8 cellular contexts compared by ENCODE assay signal in the genomic region with DNA sequence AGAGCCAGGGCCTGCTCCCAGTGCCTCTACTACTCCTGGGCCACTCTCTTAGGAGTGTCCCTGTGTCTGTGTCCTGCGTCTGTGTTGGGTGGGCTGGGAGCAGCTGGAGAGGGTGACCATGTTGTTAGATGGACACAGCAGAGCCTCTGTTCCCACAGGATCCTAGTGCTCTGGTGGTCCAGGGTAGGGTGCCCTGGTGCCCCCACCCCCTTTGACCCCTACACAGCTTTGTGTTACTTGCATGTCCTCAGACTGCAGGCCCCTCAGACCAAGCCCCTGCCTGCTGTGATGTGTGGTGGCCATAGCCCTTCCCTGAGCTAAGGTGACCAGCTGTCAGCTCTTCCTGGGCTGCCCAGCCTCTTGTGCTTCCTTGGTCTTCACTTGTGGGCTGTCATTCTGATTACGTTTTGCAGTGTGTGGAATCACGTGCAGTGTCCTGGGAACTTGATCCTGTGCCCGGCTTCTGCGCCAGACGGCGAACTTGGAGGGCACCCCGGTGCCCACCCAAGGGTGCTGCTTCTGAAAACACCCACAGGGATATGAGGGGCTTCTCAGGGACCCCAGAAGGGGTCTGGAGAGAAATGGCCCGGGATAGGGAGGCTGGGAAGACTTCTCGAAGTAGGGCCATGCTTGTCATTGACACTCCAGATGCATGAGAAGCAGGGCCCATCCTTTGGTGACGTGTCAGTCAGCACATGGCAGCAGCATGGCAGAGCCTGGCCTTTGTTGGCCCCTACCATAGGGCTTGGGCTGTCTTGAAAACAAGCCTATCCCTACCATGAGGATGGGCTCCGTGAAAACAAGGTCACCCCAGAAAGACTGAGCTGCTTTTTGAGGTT. TPM values are rescaled to one million over a fixed set of nuclear protein-coding genes. Genes with fewer than 3 reads are reported as not detected.
DNase-seq lines count a peak whose midpoint lies in the region; ATAC-seq and TF ChIP-seq lines count a peak whose summit lies in the region.

No MANE protein-coding gene starts in this region.

- H3K9me3 ChIP-seq in HAP-1 (no peaks in the 10 kb centered on the region; the same call in 1 of the 2 replicates), skeletal muscle satellite cell (replicated peaks; ENCODE audit: low read length) (no peaks in the 10 kb centered on the region)

- intact Hi-C loops in activated CD4-positive, alpha-beta memory T cell treated with anti-CD3 and anti-CD28 coated beads for 36 hours (cut with micrococcal nuclease), result loop anchor here (5.0 kb wide), 1 partner anchor 370 kb away; a partner anchor contains a TSS
- intact Hi-C loops in left ventricle myocardium superior (cut with micrococcal nuclease), result no loop called here

- in situ Hi-C loops in HAP-1 (cut with MboI; ENCODE audit: low sequenced_read_pairs), result no loop called here

- H3K9me3 Mint-ChIP-seq in activated CD4-positive, alpha-beta memory T cell treated with anti-CD3 and anti-CD28 coated beads for 36 hours, result no peaks in the 10 kb centered on the region

- H3K4me3 ChIP-seq in HAP-1 (peak overlapping the region; percentile 91), skeletal muscle satellite cell (ENCODE audit: low read length) (peak overlapping the region; percentile 90)

- H3K27me3 ChIP-seq in HAP-1 (ENCODE audit: low read depth) (no peaks in the 10 kb centered on the region), skeletal muscle satellite cell (ENCODE audit: control insufficient read depth, insufficient read depth, low read length) (peaks cover 12% of the 10 kb centered on the region)

- H3K27ac Mint-ChIP-seq in activated CD4-positive, alpha-beta memory T cell treated with anti-CD3 and anti-CD28 coated beads for 36 hours, result peak overlapping the region; percentile 74

- H3K36me3 ChIP-seq in HAP-1 (replicated peaks) (no peaks in the 10 kb centered on the region), skeletal muscle satellite cell (ENCODE audit: insufficient read depth, low read length) (peaks cover 3% of the 10 kb centered on the region)

- POLR2A ChIA-PET in activated CD4-positive, alpha-beta memory T cell treated with anti-CD3 and anti-CD28 coated beads for 36 hours (lab: Charles Lee), result interaction anchor here (1.5 kb wide), 2 partner anchors 9 to 78 kb away, joined by 3 to 4 read pairs; no protein-coding TSS in a partner anchor

- ATAC-seq in left ventricle myocardium superior (peak; percentile 8), GM18505 (IDR thresholded peaks at IDR 0.05; ENCODE audit: unreplicated experiment) (no peak), esophagus mucosa (no peak), GM21390 (IDR thresholded peaks at IDR 0.05; ENCODE audit: unreplicated experiment) (no peak)

- peak overlapping the region; percentile 98 for H3K4me2 ChIP-seq in skeletal muscle satellite cell (ENCODE audit: low read length)

- H3K4me3 Mint-ChIP-seq in activated CD4-positive, alpha-beta memory T cell treated with anti-CD3 and anti-CD28 coated beads for 36 hours, result peak overlapping the region; percentile 91

- DNase-seq in HAP-1 (ENCODE audit: low spot score in 2 of 2) (no peak), left ventricle myocardium superior (peak; percentile 37), A172 (ENCODE audit: low spot score) (no peak)
- DNase-seq in activated CD4-positive, alpha-beta memory T cell treated with anti-CD3 and anti-CD28 coated beads for 36 hours, result no peak

- H3K9ac ChIP-seq in skeletal muscle satellite cell (ENCODE audit: low read depth, low read length), result peak overlapping the region; percentile 98

- H3K4me1 ChIP-seq in HAP-1, result peaks cover 10% of the 10 kb centered on the region
- H3K4me1 ChIP-seq in skeletal muscle satellite cell (ENCODE audit: control insufficient read depth, insufficient read depth, low read length), result peaks cover 16% of the 10 kb centered on the region

- no peaks in the 10 kb centered on the region for H3K27me3 Mint-ChIP-seq in activated CD4-positive, alpha-beta memory T cell treated with anti-CD3 and anti-CD28 coated beads for 36 hours

- peaks cover 28% of the 10 kb centered on the region for H3K4me1 Mint-ChIP-seq in activated CD4-positive, alpha-beta memory T cell treated with anti-CD3 and anti-CD28 coated beads for 36 hours (ENCODE audit: low read depth)

- TF ChIP-seq POLR2A in GM18505 (IDR thresholded peaks at IDR 0.05; ENCODE audit: borderline replicate concordance, extremely low read depth, insufficient read depth, insufficient read length), result no peak

- CTCF ChIA-PET in activated CD4-positive, alpha-beta memory T cell treated with anti-CD3 and anti-CD28 coated beads for 36 hours (lab: Charles Lee), result interaction anchor here (0.9 to 1.9 kb wide), 3 partner anchors 9 to 69 kb away, joined by 4 read pairs; no protein-coding TSS in a partner anchor

- no peaks in the 10 kb centered on the region for H3K36me3 Mint-ChIP-seq in activated CD4-positive, alpha-beta memory T cell treated with anti-CD3 and anti-CD28 coated beads for 36 hours

RNA-seq across cellular contexts. Expression of a gene that starts 1.5 kb away (rescaled TPM):
- 10 to 100 TPM; 20.7 to 23.6 TPM for total RNA-seq in activated CD4-positive, alpha-beta memory T cell treated with anti-CD3 and anti-CD28 coated beads for 36 hours
- total RNA-seq in left ventricle myocardium superior (71.5 TPM), esophagus mucosa (10.6 TPM)
- 43.0 and 50.2 TPM in 2 replicates for total RNA-seq in skeletal muscle satellite cell (2012; rRNA removed)
- 29.6 and 36.3 TPM in 2 replicates for total RNA-seq in A172 (2014; rRNA removed; shearing (Covaris generic))

RNA-seq across cellular contexts. Expression of a gene that starts 5.8 kb away (rescaled TPM):
- total RNA-seq in activated CD4-positive, alpha-beta memory T cell treated with anti-CD3 and anti-CD28 coated beads for 36 hours, result 1 to 10 TPM; 1.5 to 2.4 TPM
- total RNA-seq in left ventricle myocardium superior, result 26.8 TPM
- total RNA-seq in skeletal muscle satellite cell (2012; rRNA removed), result 2.8 and 6.6 TPM in 2 replicates
- total RNA-seq in A172 (2014; rRNA removed; shearing (Covaris generic)), result 9.3 and 22.7 TPM in 2 replicates
- 3.1 TPM for total RNA-seq in esophagus mucosa

RNA-seq across cellular contexts. Expression of a gene that starts 57.6 kb away (rescaled TPM):
- 10 to 100 TPM; 33.4 to 34.3 TPM for total RNA-seq in activated CD4-positive, alpha-beta memory T cell treated with anti-CD3 and anti-CD28 coated beads for 36 hours
- 17.7 TPM for total RNA-seq in left ventricle myocardium superior
- total RNA-seq in skeletal muscle satellite cell (2012; rRNA removed), result 22.3 and 23.6 TPM in 2 replicates
- 16.2 and 20.1 TPM in 2 replicates for total RNA-seq in A172 (2014; rRNA removed; shearing (Covaris generic))
- total RNA-seq in esophagus mucosa, result 16.2 TPM
